ENCODE assay signal across 26 cellular contexts in genomic region chr3:160112481-160112880, GRCh38.
"Had no signal": no experiment of that assay in that cellular context is flagged by ENCODE, and none has a peak within 500 bp of the region (broad histone marks: within the 10 kb centered on the region; RNA-seq: fewer than 3 reads in every experiment).

No MANE protein-coding gene starts in this region.

- H3K36me3 ChIP-seq: adrenal gland, breast epithelium, WERI-Rb-1 had no signal

- DNase-seq: activated CD4-positive, alpha-beta T cell treated with anti-CD3 and anti-CD28 coated beads for 1 hour; activated CD4-positive, alpha-beta T cell treated with anti-CD3 and anti-CD28 coated beads for 48 hours; activated CD4-positive, CD25-positive, alpha-beta regulatory T cell; activated CD8-positive, alpha-beta T cell treated with anti-CD3 and anti-CD28 coated beads, Interleukin-2, amount 10 ng/mL, durations not matched to agents 7 days and 5 days; activated gamma-delta T cell; activated naive CD4-positive, alpha-beta T cell treated with anti-CD3 and anti-CD28 coated beads for 36 hours; activated T-cell treated with anti-CD3 and anti-CD28 coated beads, Interleukin-2, amount 50 U/mL, for 24 hours; adrenal gland; body of pancreas; NCI-H1048; NCI-H1105 treated with DMSO at 0.1 percent for 48 hours; NCI-H1436; NCI-H1694; NCI-H1930; NCI-H2081 treated with DMSO at 0.1 percent for 48 hours; NCI-H226; NCI-H446 treated with DMSO at 0.1 percent for 48 hours; NCI-H524 treated with DMSO at 0.1 percent for 48 hours; NCI-H748 treated with DMSO at 0.1 percent for 48 hours; NK-92 treated with Interleukin-12 subunit alpha and Interleukin-12 subunit beta, amount 100 ng/mL, for 24 hours; PC-9; Right ventricle myocardium superior; T1000; WERI-Rb-1 had no signal

- H3K9me3 ChIP-seq: adrenal gland, body of pancreas, breast epithelium had no signal

- H3K4me3 ChIP-seq: adrenal gland, body of pancreas, breast epithelium, K562, PC-9 had no signal

- H3K27ac ChIP-seq: adrenal gland, body of pancreas, breast epithelium, PC-9, WERI-Rb-1 had no signal
